ENCODE assay signal across 11 cellular contexts in genomic region chr3:127848131-127849129, GRCh38. TPM values are rescaled to one million over a fixed set of nuclear protein-coding genes. Genes with fewer than 3 reads are reported as not detected.
A peak's percentile ranks its signal among the peaks of the same experiment; 100 is the strongest.
DNase-seq lines count a peak whose midpoint lies in the region; ATAC-seq, FAIRE-seq and TF ChIP-seq lines count a peak whose summit lies in the region.
"Had no signal": no experiment of that assay in that cellular context is flagged by ENCODE, and none has a peak within 500 bp of the region (broad histone marks: within the 10 kb centered on the region; RNA-seq: fewer than 3 reads in every experiment).

No MANE protein-coding gene starts in this region.

- ATAC-seq in right cardiac atrium (peak; percentile 59 to 68), HG02678 (IDR thresholded peaks at IDR 0.05; ENCODE audit: unreplicated experiment) (no peak), HG03442 (IDR thresholded peaks at IDR 0.05; ENCODE audit: unreplicated experiment) (no peak)

- peak; percentile 13 for FAIRE-seq in bronchial epithelial cell (lab: Jason Lieb, UNC)

- H3K27me3 ChIP-seq in bronchial epithelial cell (ENCODE audit: control insufficient read depth, insufficient read depth, low read length) (peaks cover 2% of the 10 kb centered on the region), right cardiac atrium (ENCODE audit: control insufficient read depth, insufficient read depth) (no peaks in the 10 kb centered on the region)

- H3K27ac ChIP-seq in right cardiac atrium (ENCODE audit: low read length), result no peak overlapping the region

- peak; percentile 2 for TF ChIP-seq CTCF in bronchial epithelial cell (IDR thresholded peaks at IDR 0.05; ENCODE audit: insufficient read depth, low read length, severe bottlenecking)

- intact Hi-C loops in right cardiac atrium (cut with DNase I), result no loop called here

- no peaks in the 10 kb centered on the region for H3K9me3 ChIP-seq in right cardiac atrium (ENCODE audit: control insufficient read depth, low read length)

- no peaks in the 10 kb centered on the region for H3K4me1 ChIP-seq in right cardiac atrium (ENCODE audit: control insufficient read depth, insufficient read depth, low read length)

- DNase-seq in NCI-H2029 treated with DMSO at 0.1 percent for 48 hours (lab: John Stamatoyannopoulos, UW), result peak; percentile 22
- peak; percentile 30 for DNase-seq in bronchial epithelial cell (ENCODE audit: low read depth)
- DNase-seq in right cardiac atrium, result no peak
- peak; percentile 78 for DNase-seq in putamen (ENCODE audit: low spot score)
- DNase-seq in SKM-1 treated with dmso at 0.1 percent for 144 hours (lab: John Stamatoyannopoulos, UW; ENCODE audit: unreplicated experiment), result no peak
- DNase-seq: activated CD4-positive, alpha-beta T cell treated with anti-CD3 and anti-CD28 coated beads, Interleukin-2, amount 50 U/mL, for 48 hours; EL; KBM-7; stimulated activated CD4-positive, alpha-beta T cell treated with anti-CD3 and anti-CD28 coated beads, Interleukin-12 subunit alpha, Interleukin-12 subunit beta, amount 100 ng/mL, for 4 hours had no signal

- H3K4me3 ChIP-seq in bronchial epithelial cell (ENCODE audit: low read depth, low read length), result no peak overlapping the region
- no peak overlapping the region for H3K4me3 ChIP-seq in right cardiac atrium (ENCODE audit: low read length)

- H3K36me3 ChIP-seq in bronchial epithelial cell (ENCODE audit: control insufficient read depth, insufficient read depth, low read length), result no peaks in the 10 kb centered on the region

- 54% methylated on average over 9 of the region's 9 CpGs for WGBS in right cardiac atrium

RNA-seq across cellular contexts. Expression of gene MGLL, which starts 26.1 kb away (rescaled TPM):
- total RNA-seq in bronchial epithelial cell (25.5 and 47.9 TPM in 2 replicates), right cardiac atrium (10 to 100 TPM; 52.2 to 80.4 (median 65.3) TPM)
- polyA plus RNA-seq in right cardiac atrium, result 64.9 TPM

Comparison
In these comparisons a context has a peak if more than half of its experiments do, and no peak if none do; other contexts are left out.
1. DNase-seq: peak in NCI-H2029 treated with DMSO at 0.1 percent for 48 hours (single experiment), bronchial epithelial cell (single experiment) and putamen (single experiment); none in right cardiac atrium (0 of 3) and SKM-1 treated with dmso at 0.1 percent for 144 hours (single experiment).
2. ATAC-seq: peak in right cardiac atrium (2 of 2); none in HG02678 (single experiment) and HG03442 (single experiment).